In genomic region chr1:6028042-6028895, GRCh38 we compare ENCODE assay signal across 8 cellular contexts. TPM values are rescaled to one million over a fixed set of nuclear protein-coding genes. Genes with fewer than 3 reads are reported as not detected.
DNase-seq lines count a peak whose midpoint lies in the region; ATAC-seq and TF ChIP-seq lines count a peak whose summit lies in the region.

No MANE protein-coding gene starts in this region.

- H3K27me3 Mint-ChIP-seq in activated CD8-positive, alpha-beta memory T cell treated with anti-CD3 and anti-CD28 coated beads, Interleukin-2, amount 10 ng/mL, durations not matched to agents 7 days and 5 days, result no peaks in the 10 kb centered on the region

- H3K9me3 Mint-ChIP-seq in activated CD8-positive, alpha-beta memory T cell treated with anti-CD3 and anti-CD28 coated beads, Interleukin-2, amount 10 ng/mL, durations not matched to agents 7 days and 5 days (ENCODE audit: low read depth), result no peaks in the 10 kb centered on the region

- peaks cover 19% of the 10 kb centered on the region; the same call in 1 of the 2 replicates for H4K20me1 ChIP-seq in Karpas-422 (ENCODE audit: insufficient read depth, low read depth, low read length)

- CTCF ChIA-PET in activated CD8-positive, alpha-beta memory T cell treated with anti-CD3 and anti-CD28 coated beads, Interleukin-2, amount 10 ng/mL, durations not matched to agents 7 days and 5 days (lab: Charles Lee), result interaction anchor here (1.0 to 1.3 kb wide), 3 partner anchors 25 to 177 kb away, joined by 3 to 10 read pairs (median 4); partner anchors contain the start of gene RNF207
- CTCF ChIA-PET in HEK293T (lab: Yijun Ruan, JAX), result no interaction called here

- no peak overlapping the region for H2AFZ ChIP-seq in Karpas-422 (ENCODE audit: low read length)

- peaks cover 67% of the 10 kb centered on the region for H3K4me1 Mint-ChIP-seq in activated CD8-positive, alpha-beta memory T cell treated with anti-CD3 and anti-CD28 coated beads, Interleukin-2, amount 10 ng/mL, durations not matched to agents 7 days and 5 days

- H3K27ac ChIP-seq in Karpas-422 (ENCODE audit: low read length), result no peak overlapping the region

- peaks cover 53% of the 10 kb centered on the region for H3K4me1 ChIP-seq in Karpas-422 (ENCODE audit: low read length)

- POLR2A ChIA-PET in HEK293T (lab: Yijun Ruan, JAX), result no interaction called here

- ATAC-seq in activated CD8-positive, alpha-beta memory T cell treated with anti-CD3 and anti-CD28 coated beads, Interleukin-2, amount 10 ng/mL, durations not matched to agents 7 days and 5 days, result peak; percentile 53
- ATAC-seq in GM18519 (IDR thresholded peaks at IDR 0.05; ENCODE audit: low FRiP score, unreplicated experiment) (no peak), GM21576 (IDR thresholded peaks at IDR 0.05; ENCODE audit: unreplicated experiment) (no peak)

- peak overlapping the region; percentile 89 for H3K4me2 ChIP-seq in Karpas-422 (ENCODE audit: low read depth, low read length, poor library complexity, severe bottlenecking)

- DNase-seq in Karpas-422 (no peak), cardiac septum (ENCODE audit: low spot score) (peak; percentile 89), HEK293T (ENCODE audit: extremely low spot score) (no peak)
- DNase-seq in activated CD8-positive, alpha-beta memory T cell treated with anti-CD3 and anti-CD28 coated beads, Interleukin-2, amount 10 ng/mL, durations not matched to agents 7 days and 5 days, result peak; percentile 90
- DNase-seq in stimulated activated CD8-positive, alpha-beta memory T cell treated with anti-CD3 and anti-CD28 coated beads, Interleukin-4, amount 100 ng/mL, for 1 hour (ENCODE audit: low read depth in 2 of 2, low spot score in 1 of 2), result peak; percentile 29 to 40

- peak overlapping the region; percentile 81 for H3K9ac ChIP-seq in Karpas-422 (ENCODE audit: low read length)

- peak; percentile 33 for TF ChIP-seq CTCF in GM12873 (IDR thresholded peaks at IDR 0.05; ENCODE audit: insufficient read depth, low read depth, low read length, missing control alignments)

- H3K4me3 Mint-ChIP-seq in activated CD8-positive, alpha-beta memory T cell treated with anti-CD3 and anti-CD28 coated beads, Interleukin-2, amount 10 ng/mL, durations not matched to agents 7 days and 5 days, result peak overlapping the region; percentile 83

- H3K27ac Mint-ChIP-seq in activated CD8-positive, alpha-beta memory T cell treated with anti-CD3 and anti-CD28 coated beads, Interleukin-2, amount 10 ng/mL, durations not matched to agents 7 days and 5 days, result peak overlapping the region; percentile 98

- H3K36me3 ChIP-seq in Karpas-422 (ENCODE audit: insufficient read depth, low read length), result no peaks in the 10 kb centered on the region

- H3K9me3 ChIP-seq in Karpas-422 (ENCODE audit: low read length), result no peaks in the 10 kb centered on the region

- peaks cover 57% of the 10 kb centered on the region for H3K79me2 ChIP-seq in Karpas-422 (ENCODE audit: low read length)

- H3K4me3 ChIP-seq in Karpas-422 (ENCODE audit: low read length), result peak overlapping the region; percentile 73; the same call in 1 of the 2 replicates

- intact Hi-C loops in cardiac septum (cut with DNase I), result no loop called here

- H3K27me3 ChIP-seq in Karpas-422 (ENCODE audit: low read length), result no peaks in the 10 kb centered on the region

- H3K36me3 Mint-ChIP-seq in activated CD8-positive, alpha-beta memory T cell treated with anti-CD3 and anti-CD28 coated beads, Interleukin-2, amount 10 ng/mL, durations not matched to agents 7 days and 5 days, result peaks cover 54% of the 10 kb centered on the region

- no peaks in the 10 kb centered on the region for H3K9me2 ChIP-seq in Karpas-422 (replicated peaks; ENCODE audit: insufficient read depth, low read length)

TF ChIP-seq in HEK293T, 16 proteins besides CTCF, POLR2A, EP300 and RAD21:
- TF ChIP-seq FOXA1 (IDR thresholded peaks at IDR 0.05) (no peak), TARDBP (IDR thresholded peaks at IDR 0.05) (no peak)

RNA-seq across cellular contexts. Expression of gene KCNAB2, which starts 17.4 kb away (rescaled TPM):
- 27.3 and 57.0 TPM in 2 replicates for total RNA-seq in Karpas-422 (2014; rRNA removed; shearing (Covaris generic); ENCODE audit: low replicate concordance)
- total RNA-seq in activated CD8-positive, alpha-beta memory T cell treated with anti-CD3 and anti-CD28 coated beads, Interleukin-2, amount 10 ng/mL, durations not matched to agents 7 days and 5 days, result 100 to 1,000 TPM; 248 to 368 TPM
- 19.3 TPM for total RNA-seq in cardiac septum

RNA-seq across cellular contexts. Expression of gene NPHP4, which starts 36.0 kb away (rescaled TPM):
- 3.9 and 7.9 TPM in 2 replicates for total RNA-seq in Karpas-422 (2014; rRNA removed; shearing (Covaris generic); ENCODE audit: low replicate concordance)
- total RNA-seq in activated CD8-positive, alpha-beta memory T cell treated with anti-CD3 and anti-CD28 coated beads, Interleukin-2, amount 10 ng/mL, durations not matched to agents 7 days and 5 days, result 10 to 100 TPM; 15.4 to 20.3 TPM
- total RNA-seq in cardiac septum, result 6.6 TPM

Comparison
In these comparisons a context has a peak if more than half of its experiments do, and no peak if none do; other contexts are left out.
1. DNase-seq: peak in activated CD8-positive, alpha-beta memory T cell treated with anti-CD3 and anti-CD28 coated beads, Interleukin-2, amount 10 ng/mL, durations not matched to agents 7 days and 5 days (single experiment), cardiac septum (single experiment) and stimulated activated CD8-positive, alpha-beta memory T cell treated with anti-CD3 and anti-CD28 coated beads, Interleukin-4, amount 100 ng/mL, for 1 hour (2 of 2); none in Karpas-422 (single experiment) and HEK293T (single experiment).